In genomic region chr20:58416832-58417231, GRCh38 we compare ENCODE assay signal across 17 cellular contexts. TPM values are rescaled to one million over a fixed set of nuclear protein-coding genes. Genes with fewer than 3 reads are reported as not detected.
DNase-seq lines count a peak whose midpoint lies in the region; ATAC-seq and TF ChIP-seq lines count a peak whose summit lies in the region.
"Had no signal": no experiment of that assay in that cellular context is flagged by ENCODE, and none has a peak within 500 bp of the region (broad histone marks: within the 10 kb centered on the region; RNA-seq: fewer than 3 reads in every experiment).

No MANE protein-coding gene starts in this region.

- H4K5ac ChIP-seq in H9 (ENCODE audit: insufficient read length, low read depth, low read length), result no peak overlapping the region

- no peaks in the 10 kb centered on the region for H4K20me1 ChIP-seq in H9 (ENCODE audit: control insufficient read depth, insufficient read depth, insufficient read length)

- H2BK12ac ChIP-seq in H9 (ENCODE audit: insufficient read length, low read depth, low read length), result no peak overlapping the region

- H3K23ac ChIP-seq in H9 (ENCODE audit: insufficient read length, low read depth, low read length), result no peak overlapping the region

- H2BK5ac ChIP-seq in H9 (ENCODE audit: insufficient read length, low read length), result no peak overlapping the region

- no peak overlapping the region for H3K18ac ChIP-seq in H9 (ENCODE audit: insufficient read length, low read depth, low read length)

- H3K4me2 ChIP-seq in H9 (ENCODE audit: insufficient read depth, insufficient read length, low read length), result no peak overlapping the region
- H3K4me2 ChIP-seq: BLaER1 had no signal

- WGBS in H9 (ENCODE audit: extremely low coverage, insufficient read length, low lambda C conversion rate), result no CpG with 5 or more reads among the region's 2 CpGs

- POLR2A ChIA-PET in CD4-positive, alpha-beta memory T cell (lab: Charles Lee; ENCODE audit: partially characterized antibody), result interaction anchor here (1.0 kb wide), 1 partner anchor 9 kb away, joined by 3 read pairs; no protein-coding TSS in a partner anchor

- H3K36me3 Mint-ChIP-seq in CD4-positive, alpha-beta memory T cell, result peaks cover 33 to 46% of the 10 kb centered on the region in 2 donors
- H3K36me3 Mint-ChIP-seq in H9 (ENCODE audit: insufficient read depth in 1 of 3, low read depth in 3 of 3), result peaks cover 27 to 39% (median 36%) of the 10 kb centered on the region in 3 experiments
- peaks cover 63% of the 10 kb centered on the region for H3K36me3 Mint-ChIP-seq in activated T-helper 17 cell treated with anti-CD3 and anti-CD28 coated beads, Interleukin-2, amount 50 U/mL, for 72 hours (ENCODE audit: low read depth)

- H3K36me3 ChIP-seq in CD4-positive, alpha-beta memory T cell (ENCODE audit: insufficient read depth, low read length), result peaks cover 4% of the 10 kb centered on the region

- peak in 4 of 5 donors; percentile 17 to 64 (median 34) for DNase-seq in CD4-positive, alpha-beta memory T cell
- DNase-seq in H9 (no peak), lung microvascular endothelial cell (ENCODE audit: low read depth in 2 of 2) (peak; percentile 20 to 41), NCI-H2171 treated with DMSO at 0.1 percent for 48 hours (lab: John Stamatoyannopoulos, UW) (no peak), kidney glomerular epithelial cell (lab: John Stamatoyannopoulos, UW) (no peak), NCI-H2196 treated with DMSO at 0.1 percent for 48 hours (lab: John Stamatoyannopoulos, UW; ENCODE audit: unreplicated experiment) (no peak)
- DNase-seq: activated CD8-positive, alpha-beta memory T cell treated with anti-CD3 and anti-CD28 coated beads, Interleukin-2, amount 50 U/mL, for 4 hours; caudate nucleus; mesendoderm; NCI-H2029; NCI-H524 treated with DMSO at 0.1 percent for 48 hours; occipital lobe; right lobe of liver; stimulated activated CD4-positive, alpha-beta T cell treated with anti-CD3 and anti-CD28 coated beads, Interleukin-2, amount 100 ng/mL, for 24 hours had no signal

- peaks cover 19 to 57% (median 48%) of the 10 kb centered on the region in 4 donors for H3K4me1 Mint-ChIP-seq in CD4-positive, alpha-beta memory T cell
- H3K4me1 Mint-ChIP-seq in H9, result peaks cover 42 to 52% of the 10 kb centered on the region in 2 experiments
- H3K4me1 Mint-ChIP-seq in activated T-helper 17 cell treated with anti-CD3 and anti-CD28 coated beads, Interleukin-2, amount 50 U/mL, for 72 hours, result peaks cover 31% of the 10 kb centered on the region

- no peak overlapping the region for H2BK15ac ChIP-seq in H9 (ENCODE audit: low read depth, low read length)

- CTCF ChIA-PET in CD4-positive, alpha-beta memory T cell (lab: Charles Lee; ENCODE audit: partially characterized antibody), result no interaction called here

- TF ChIP-seq CTCF in H9 (conservative IDR thresholded peaks at IDR 0.05), result no peak

- no peaks in the 10 kb centered on the region for H3K23me2 ChIP-seq in H9 (ENCODE audit: insufficient read length, low read depth, low read length, poor library complexity, severe bottlenecking)

- ATAC-seq in activated T-helper 17 cell treated with anti-CD3 and anti-CD28 coated beads, Interleukin-2, amount 50 U/mL, for 72 hours (replicated peaks), result peak; percentile 28
- ATAC-seq: Panc1 had no signal

- no peak overlapping the region for H2AFZ ChIP-seq in H9 (ENCODE audit: low read length)

- no peak overlapping the region for H2BK120ac ChIP-seq in H9 (ENCODE audit: low read depth, low read length, poor library complexity, severe bottlenecking)

- H4K8ac ChIP-seq in H9 (replicated peaks; ENCODE audit: insufficient read length, low read depth, low read length), result no peak overlapping the region

- peak overlapping the region; percentile 9 to 87 (median 56) for H3K4me3 Mint-ChIP-seq in CD4-positive, alpha-beta memory T cell
- peak overlapping the region in 1 of 2 experiments; percentile 18; a peak in 2 of 5 replicates for H3K4me3 Mint-ChIP-seq in H9
- peak overlapping the region; percentile 32 for H3K4me3 Mint-ChIP-seq in activated T-helper 17 cell treated with anti-CD3 and anti-CD28 coated beads, Interleukin-2, amount 50 U/mL, for 72 hours

- H3K9ac ChIP-seq in H9 (ENCODE audit: extremely low read depth, insufficient read length, low read length), result no peak overlapping the region
- H3K9ac ChIP-seq: BLaER1 had no signal

- no peak overlapping the region for H3K4ac ChIP-seq in H9 (ENCODE audit: low read depth, low read length)

- peaks cover 29% of the 10 kb centered on the region for H3K4me1 ChIP-seq in CD4-positive, alpha-beta memory T cell (ENCODE audit: insufficient read depth, low read length)
- H3K4me1 ChIP-seq in H9 (ENCODE audit: insufficient read depth, low read length), result peaks cover 5% of the 10 kb centered on the region; the same call in 1 of the 2 replicates

- H3K9me3 ChIP-seq in CD4-positive, alpha-beta memory T cell (ENCODE audit: control insufficient read depth in 1 of 2, low read length in 2 of 2), result no peaks in the 10 kb centered on the region
- no peaks in the 10 kb centered on the region for H3K9me3 ChIP-seq in H9 (ENCODE audit: control insufficient read depth, low read depth, low read length)
- H3K9me3 ChIP-seq: right lobe of liver had no signal

- no peak overlapping the region for H3K27ac ChIP-seq in CD4-positive, alpha-beta memory T cell (ENCODE audit: low read depth, low read length)
- H3K27ac ChIP-seq in H9 (ENCODE audit: insufficient read length, low read depth, low read length), result no peak overlapping the region
- H3K27ac ChIP-seq: BLaER1, right lobe of liver had no signal

- H3K27ac Mint-ChIP-seq in CD4-positive, alpha-beta memory T cell, result peak overlapping the region; percentile 45 to 91 (median 87)
- H3K27ac Mint-ChIP-seq in H9, result peak overlapping the region in 2 of 3 experiments; percentile 80 to 91; a peak in 3 of 7 replicates
- H3K27ac Mint-ChIP-seq in activated T-helper 17 cell treated with anti-CD3 and anti-CD28 coated beads, Interleukin-2, amount 50 U/mL, for 72 hours, result peak overlapping the region; percentile 72

- H3T11ph ChIP-seq in H9 (ENCODE audit: low read length), result no peak overlapping the region

- no peak overlapping the region for H3K4me3 ChIP-seq in CD4-positive, alpha-beta memory T cell (ENCODE audit: low read length in 2 of 2)
- H3K4me3 ChIP-seq: BLaER1, right lobe of liver had no signal

- peaks cover 0 to 2% (median 0%) of the 10 kb centered on the region in 8 donors for H3K9me3 Mint-ChIP-seq in CD4-positive, alpha-beta memory T cell
- H3K9me3 Mint-ChIP-seq in H9, result peaks cover 6 to 14% of the 10 kb centered on the region in 2 experiments
- no peaks in the 10 kb centered on the region for H3K9me3 Mint-ChIP-seq in activated T-helper 17 cell treated with anti-CD3 and anti-CD28 coated beads, Interleukin-2, amount 50 U/mL, for 72 hours

- no peaks in the 10 kb centered on the region for H3K27me3 ChIP-seq in CD4-positive, alpha-beta memory T cell (ENCODE audit: insufficient read depth, low read length)
- no peaks in the 10 kb centered on the region for H3K27me3 ChIP-seq in H9 (ENCODE audit: insufficient read depth, low read length)
- H3K27me3 ChIP-seq: BLaER1, right lobe of liver had no signal

- no peaks in the 10 kb centered on the region for H3K27me3 Mint-ChIP-seq in CD4-positive, alpha-beta memory T cell
- no peaks in the 10 kb centered on the region for H3K27me3 Mint-ChIP-seq in H9 (ENCODE audit: low read depth)
- H3K27me3 Mint-ChIP-seq in activated T-helper 17 cell treated with anti-CD3 and anti-CD28 coated beads, Interleukin-2, amount 50 U/mL, for 72 hours, result no peaks in the 10 kb centered on the region

- H3K79me1 ChIP-seq in H9 (ENCODE audit: insufficient read depth, low read depth, low read length, poor library complexity, severe bottlenecking), result no peaks in the 10 kb centered on the region

- no peak overlapping the region for H2AK5ac ChIP-seq in H9 (ENCODE audit: insufficient read length, low read length)

- H3K79me2 ChIP-seq in H9 (ENCODE audit: insufficient read depth, low read length), result peaks cover 2% of the 10 kb centered on the region; the same call in 1 of the 2 replicates

- no peak overlapping the region for H4K91ac ChIP-seq in H9 (ENCODE audit: insufficient read length, low read depth, low read length)

- no peak overlapping the region for H3K14ac ChIP-seq in H9 (ENCODE audit: insufficient read depth, low read length)

- H3K56ac ChIP-seq in H9 (ENCODE audit: insufficient read length, low read depth, low read length), result no peak overlapping the region

- H2BK20ac ChIP-seq in H9 (ENCODE audit: low read depth, low read length, poor library complexity, severe bottlenecking), result no peak overlapping the region

- intact Hi-C loops in CD4-positive, alpha-beta memory T cell (cut with micrococcal nuclease), result no loop called here

RNA-seq across cellular contexts. Expression of gene VAPB, which starts 27.8 kb away (rescaled TPM):
- 10 to 100 TPM; 37.6 to 40.1 TPM for total RNA-seq in CD4-positive, alpha-beta memory T cell
- 10 to 100 TPM; 27.6 to 28.4 TPM for polyA plus RNA-seq in CD4-positive, alpha-beta memory T cell
- total RNA-seq in H9 (2021), result 64.7 and 65.1 TPM in 2 replicates
- 10 to 100 TPM; 43.2 to 48.2 TPM for total RNA-seq in activated T-helper 17 cell treated with anti-CD3 and anti-CD28 coated beads, Interleukin-2, amount 50 U/mL, for 72 hours
- total RNA-seq in lung microvascular endothelial cell, result 7.8 and 12.3 TPM in 2 replicates

Comparison
In these comparisons a context has a peak if more than half of its experiments do, and no peak if none do; other contexts are left out.
1. DNase-seq: peak in CD4-positive, alpha-beta memory T cell (4 of 5) and lung microvascular endothelial cell (2 of 2); none in H9 (single experiment), NCI-H2171 treated with DMSO at 0.1 percent for 48 hours (single experiment), kidney glomerular epithelial cell (single experiment) and NCI-H2196 treated with DMSO at 0.1 percent for 48 hours (single experiment).
2. Peak in every context shown above with its lines, with median percentiles within 50 percentile points of each other: H3K27ac Mint-ChIP-seq.